In genomic region chr1:167533851-167534300, GRCh38 we compare ENCODE assay signal across 8 cellular contexts. TPM values are rescaled to one million over a fixed set of nuclear protein-coding genes. Genes with fewer than 3 reads are reported as not detected.
A peak's percentile ranks its signal among the peaks of the same experiment; 100 is the strongest.
DNase-seq lines count a peak whose midpoint lies in the region; ATAC-seq, FAIRE-seq and TF ChIP-seq lines count a peak whose summit lies in the region.

No MANE protein-coding gene starts in this region.

- peak; percentile 97 for FAIRE-seq in GM19239 (lab: Jason Lieb, UNC)

- no peak overlapping the region for H2AFZ ChIP-seq in Loucy (ENCODE audit: low read length)
- H2AFZ ChIP-seq in osteoblast (ENCODE audit: low read length), result no peak overlapping the region

- H3K4me1 ChIP-seq in Loucy (ENCODE audit: insufficient read depth, low read length, poor library complexity, severe bottlenecking) (no peaks in the 10 kb centered on the region), osteoblast (ENCODE audit: insufficient read depth, low read length) (peaks cover 2% of the 10 kb centered on the region)

- H3K4me3 ChIP-seq in Loucy (ENCODE audit: low read length, poor library complexity, severe bottlenecking) (no peak overlapping the region), osteoblast (ENCODE audit: insufficient read depth, low read length) (no peak overlapping the region)

- H3K27me3 ChIP-seq in Loucy (ENCODE audit: insufficient read depth, low read length, poor library complexity, severe bottlenecking), result no peaks in the 10 kb centered on the region
- no peaks in the 10 kb centered on the region for H3K27me3 ChIP-seq in osteoblast (ENCODE audit: insufficient read depth, low read length)

- H3K36me3 ChIP-seq in Loucy (ENCODE audit: insufficient read depth, low read length), result no peaks in the 10 kb centered on the region
- no peaks in the 10 kb centered on the region for H3K36me3 ChIP-seq in osteoblast (ENCODE audit: insufficient read depth, low read length)

- H3K9me3 ChIP-seq in Loucy (ENCODE audit: insufficient read depth, low read depth, low read length) (no peaks in the 10 kb centered on the region), osteoblast (ENCODE audit: low read depth, low read length) (no peaks in the 10 kb centered on the region)

- H3K4me2 ChIP-seq in Loucy (ENCODE audit: low read depth, low read length, poor library complexity, severe bottlenecking), result no peak overlapping the region
- no peak overlapping the region for H3K4me2 ChIP-seq in osteoblast (ENCODE audit: insufficient read depth, low read length)

- DNase-seq in AG09319 (ENCODE audit: extremely low read depth, low read depth) (no peak), GM19239 (ENCODE audit: insufficient read length, low spot score) (peak; percentile 61), SHP77 treated with DMSO at 0.1 percent for 48 hours (lab: John Stamatoyannopoulos, UW) (peak; percentile 27), germinal center (ENCODE audit: low spot score) (peak; percentile 84), osteoblast (ENCODE audit: insufficient read length, low spot score, missing footprints) (peak; percentile 89)
- DNase-seq in activated gamma-delta T cell treated with anti-CD3 and anti-CD28 coated beads, Interleukin-2, amount 50 U/mL, for 16 hours (ENCODE audit: low read depth), result peak; percentile 45

- H3K9ac ChIP-seq in Loucy (ENCODE audit: low read depth, low read length, poor library complexity, severe bottlenecking), result no peak overlapping the region

- no peak overlapping the region for H3K27ac ChIP-seq in osteoblast (ENCODE audit: low read depth, low read length)

- TF ChIP-seq CTCF in AG09319 (IDR thresholded peaks at IDR 0.05; ENCODE audit: low read depth, low read length) (peak; percentile 93), Loucy (conservative IDR thresholded peaks at IDR 0.05; ENCODE audit: low read length) (peak; percentile 96), osteoblast (IDR thresholded peaks at IDR 0.05; ENCODE audit: extremely low read depth, low read depth, low read length) (peak; percentile 95)

- H3K79me2 ChIP-seq in Loucy (ENCODE audit: insufficient read depth, low read length), result no peaks in the 10 kb centered on the region
- H3K79me2 ChIP-seq in osteoblast (ENCODE audit: insufficient read depth, low read length), result no peaks in the 10 kb centered on the region

- H4K20me1 ChIP-seq in Loucy (ENCODE audit: insufficient read depth, low read length, poor library complexity, severe bottlenecking) (no peaks in the 10 kb centered on the region), osteoblast (ENCODE audit: insufficient read depth, low read length) (no peaks in the 10 kb centered on the region)

- no peaks in the 10 kb centered on the region for H3F3A ChIP-seq in Loucy (ENCODE audit: low read depth)

- no peaks in the 10 kb centered on the region for H3K9me2 ChIP-seq in Loucy (replicated peaks; ENCODE audit: low read depth, low read length)

- no peak for ATAC-seq in GM18870 (IDR thresholded peaks at IDR 0.05; ENCODE audit: unreplicated experiment)

RNA-seq across cellular contexts. Expression of gene CD247, which starts 15.5 kb away (rescaled TPM):
- not detected in 2 replicates for total RNA-seq in osteoblast

RNA-seq across cellular contexts. Expression of gene CREG1, which starts 19.7 kb away (rescaled TPM):
- 133 and 150 TPM in 2 replicates for total RNA-seq in osteoblast
